In the genomic region with DNA sequence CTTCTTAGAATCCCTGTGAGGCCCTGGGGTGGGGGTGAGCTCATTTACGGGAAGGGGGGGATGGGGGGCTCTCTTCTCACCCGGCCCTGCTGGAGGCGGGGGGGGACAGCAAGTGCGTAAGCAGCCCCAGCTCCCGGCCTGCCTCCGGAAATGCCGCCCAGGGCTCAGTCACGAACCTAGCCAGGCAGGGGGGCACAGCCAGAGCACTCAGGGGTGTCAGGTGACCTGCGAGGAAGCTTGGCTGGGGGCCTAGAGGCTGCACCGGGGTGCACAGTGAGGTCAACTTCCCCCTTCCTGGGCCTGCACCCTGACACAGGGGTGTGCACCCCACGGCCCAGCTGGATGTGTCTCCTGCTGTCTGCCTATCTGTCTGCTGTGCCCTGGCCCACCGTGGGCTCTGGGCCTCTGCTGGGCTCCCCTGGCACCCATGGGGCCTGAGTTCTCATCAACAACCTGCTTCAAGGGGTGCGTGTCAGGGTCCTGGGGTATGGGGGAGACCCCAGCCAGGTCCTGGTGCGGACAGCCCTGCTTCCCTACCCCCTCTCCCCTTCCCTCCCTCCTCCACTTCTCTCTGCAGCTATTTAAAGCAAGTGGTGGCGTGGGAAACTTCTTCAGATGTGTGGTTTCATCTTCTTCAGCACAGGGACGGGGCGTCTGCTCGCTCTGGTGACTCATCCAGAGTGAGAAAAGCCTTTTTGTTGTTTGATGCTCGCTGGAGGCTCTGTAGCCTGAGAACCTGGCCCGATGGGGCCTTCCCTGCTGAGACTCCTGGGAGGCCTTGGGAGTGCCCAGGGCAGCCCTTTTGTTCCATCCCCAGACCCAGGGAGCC, we compare ENCODE assay signal across 8 cellular contexts.
A peak's percentile ranks its signal among the peaks of the same experiment; 100 is the strongest.
DNase-seq lines count a peak whose midpoint lies in the region; ATAC-seq and TF ChIP-seq lines count a peak whose summit lies in the region.

No MANE protein-coding gene starts in this region.

- ATAC-seq in GM18502 (IDR thresholded peaks at IDR 0.05; ENCODE audit: poor library complexity, unreplicated experiment) (peak; percentile 80), HG02678 (IDR thresholded peaks at IDR 0.05; ENCODE audit: unreplicated experiment) (peak; percentile 75), naive B cell (ENCODE audit: low read depth in 2 of 2) (peak; percentile 94)
- ATAC-seq in activated CD8-positive, alpha-beta memory T cell treated with anti-CD3 and anti-CD28 coated beads, Interleukin-2, amount 10 ng/mL, durations not matched to agents 7 days and 5 days: peak; percentile 90

- H3K27me3 Mint-ChIP-seq in activated CD8-positive, alpha-beta memory T cell treated with anti-CD3 and anti-CD28 coated beads, Interleukin-2, amount 10 ng/mL, durations not matched to agents 7 days and 5 days: no peaks in the 10 kb centered on the region
- no peaks in the 10 kb centered on the region for H3K27me3 Mint-ChIP-seq in naive B cell

- H3K36me3 Mint-ChIP-seq in activated CD8-positive, alpha-beta memory T cell treated with anti-CD3 and anti-CD28 coated beads, Interleukin-2, amount 10 ng/mL, durations not matched to agents 7 days and 5 days: no peaks in the 10 kb centered on the region
- H3K36me3 Mint-ChIP-seq in naive B cell: no peaks in the 10 kb centered on the region

- peak overlapping the region; percentile 71 for H3K4me3 Mint-ChIP-seq in activated CD8-positive, alpha-beta memory T cell treated with anti-CD3 and anti-CD28 coated beads, Interleukin-2, amount 10 ng/mL, durations not matched to agents 7 days and 5 days
- peak overlapping the region; percentile 65 to 83 (median 68) for H3K4me3 Mint-ChIP-seq in naive B cell

- no peak overlapping the region for H3K4me3 ChIP-seq in epithelial cell of esophagus (ENCODE audit: low read length)

- H3K27ac Mint-ChIP-seq in activated CD8-positive, alpha-beta memory T cell treated with anti-CD3 and anti-CD28 coated beads, Interleukin-2, amount 10 ng/mL, durations not matched to agents 7 days and 5 days: peak overlapping the region; percentile 97
- H3K27ac Mint-ChIP-seq in naive B cell: peak overlapping the region; percentile 94 to 99 (median 97)

- H3K9me3 Mint-ChIP-seq in activated CD8-positive, alpha-beta memory T cell treated with anti-CD3 and anti-CD28 coated beads, Interleukin-2, amount 10 ng/mL, durations not matched to agents 7 days and 5 days (ENCODE audit: low read depth): no peaks in the 10 kb centered on the region
- H3K9me3 Mint-ChIP-seq in naive B cell: no peaks in the 10 kb centered on the region

- peak; percentile 87 for DNase-seq in NK-92 (lab: John Stamatoyannopoulos, UW; ENCODE audit: unreplicated experiment)
- peak; percentile 99 for DNase-seq in activated CD8-positive, alpha-beta memory T cell treated with anti-CD3 and anti-CD28 coated beads, Interleukin-2, amount 10 ng/mL, durations not matched to agents 7 days and 5 days
- peak; percentile 86 for DNase-seq in epithelial cell of esophagus (ENCODE audit: low read depth)
- DNase-seq in naive B cell: peak; percentile 96
- DNase-seq in stimulated activated naive CD4-positive, alpha-beta T cell treated with Interleukin-2 at 50 U/mL for 16 hours (lab: John Stamatoyannopoulos, UW): peak; percentile 91
- DNase-seq in NCI-H2081 (lab: John Stamatoyannopoulos, UW): no peak

- no peak for TF ChIP-seq CTCF in epithelial cell of esophagus (IDR thresholded peaks at IDR 0.05; ENCODE audit: insufficient read depth, low read depth, low read length, missing control alignments)

- peaks cover 80% of the 10 kb centered on the region for H3K4me1 Mint-ChIP-seq in activated CD8-positive, alpha-beta memory T cell treated with anti-CD3 and anti-CD28 coated beads, Interleukin-2, amount 10 ng/mL, durations not matched to agents 7 days and 5 days
- peaks cover 38 to 69% (median 40%) of the 10 kb centered on the region in 3 donors for H3K4me1 Mint-ChIP-seq in naive B cell

- CTCF ChIA-PET in activated CD8-positive, alpha-beta memory T cell treated with anti-CD3 and anti-CD28 coated beads, Interleukin-2, amount 10 ng/mL, durations not matched to agents 7 days and 5 days (lab: Charles Lee): interaction anchor here (0.7 to 9.1 kb wide), 22 partner anchors 11 to 124 kb away, joined by 3 to 144 read pairs (median 6); no protein-coding TSS in a partner anchor

Comparison
In these comparisons a context has a peak if more than half of its experiments do, and no peak if none do; other contexts are left out.
1. DNase-seq: peak in NK-92 (single experiment), activated CD8-positive, alpha-beta memory T cell treated with anti-CD3 and anti-CD28 coated beads, Interleukin-2, amount 10 ng/mL, durations not matched to agents 7 days and 5 days (single experiment), epithelial cell of esophagus (single experiment), naive B cell (single experiment) and stimulated activated naive CD4-positive, alpha-beta T cell treated with Interleukin-2 at 50 U/mL for 16 hours (single experiment); none in NCI-H2081 (0 of 2).
2. Peak in every context shown above with its lines, with median percentiles within 50 percentile points of each other: ATAC-seq.